ENCODE assay signal across 21 cellular contexts in the genomic region with DNA sequence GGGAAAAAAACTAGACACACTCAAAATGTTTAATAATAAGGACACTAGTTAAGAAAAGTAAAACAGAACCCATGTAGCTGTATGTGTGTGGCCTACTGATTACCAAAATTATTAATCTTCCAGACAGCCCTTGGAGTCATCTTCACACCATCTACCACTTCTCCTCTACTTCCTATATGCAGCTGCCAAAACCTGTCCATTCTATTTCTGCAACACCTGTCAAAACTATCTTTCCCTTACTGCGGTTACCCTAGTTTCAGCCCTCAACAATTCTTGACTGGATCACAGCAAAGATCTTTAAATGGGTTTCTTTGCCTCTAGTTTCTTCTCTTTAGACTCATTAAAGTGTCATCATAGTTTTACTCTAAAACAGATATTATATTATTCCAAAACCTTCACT.
A peak's percentile ranks its signal among the peaks of the same experiment; 100 is the strongest.
DNase-seq lines count a peak whose midpoint lies in the region; ATAC-seq and TF ChIP-seq lines count a peak whose summit lies in the region.
"Had no signal": no experiment of that assay in that cellular context is flagged by ENCODE, and none has a peak within 500 bp of the region (broad histone marks: within the 10 kb centered on the region; RNA-seq: fewer than 3 reads in every experiment).

No MANE protein-coding gene starts in this region.

- peaks cover 3% of the 10 kb centered on the region for H3K36me3 Mint-ChIP-seq in activated CD8-positive, alpha-beta T cell treated with anti-CD3 and anti-CD28 coated beads for 36 hours (ENCODE audit: low read depth)
- H3K36me3 Mint-ChIP-seq in activated CD8-positive, alpha-beta T cell treated with anti-CD3 and anti-CD28 coated beads, Interleukin-2, amount 10 ng/mL, durations not matched to agents 7 days and 5 days (ENCODE audit: low read depth): peaks cover 10% of the 10 kb centered on the region
- H3K36me3 Mint-ChIP-seq in central memory CD8-positive, alpha-beta T cell (ENCODE audit: insufficient read depth): peaks cover 4% of the 10 kb centered on the region
- H3K36me3 Mint-ChIP-seq in activated T-helper 2 cell treated with anti-CD3 and anti-CD28 coated beads, Interferon-gamma antibody, Interleukin-2, Interleukin-4, amounts not matched to agents 10 μg/mL and 5 μg/mL and 100 μg/mL, durations not matched to agents 14 hours and 24 hours and 36 hours (ENCODE audit: low read depth): peaks cover 4% of the 10 kb centered on the region

- no peak overlapping the region for H3K27ac ChIP-seq in KMS-11
- H3K27ac ChIP-seq: BLaER1 treated with 17β-estradiol and CSF1 and Interleukin-3, amounts not matched to agents 10 nM and 100 nM; left lung; transverse colon had no signal

- peaks cover 3% of the 10 kb centered on the region for H3K9me3 Mint-ChIP-seq in activated CD8-positive, alpha-beta T cell treated with anti-CD3 and anti-CD28 coated beads for 36 hours
- H3K9me3 Mint-ChIP-seq in activated CD8-positive, alpha-beta T cell treated with anti-CD3 and anti-CD28 coated beads, Interleukin-2, amount 10 ng/mL, durations not matched to agents 7 days and 5 days (ENCODE audit: insufficient read depth): no peaks in the 10 kb centered on the region
- no peaks in the 10 kb centered on the region for H3K9me3 Mint-ChIP-seq in central memory CD8-positive, alpha-beta T cell
- peaks cover under 1% of the 10 kb centered on the region for H3K9me3 Mint-ChIP-seq in activated T-helper 2 cell treated with anti-CD3 and anti-CD28 coated beads, Interferon-gamma antibody, Interleukin-2, Interleukin-4, amounts not matched to agents 10 μg/mL and 5 μg/mL and 100 μg/mL, durations not matched to agents 14 hours and 24 hours and 36 hours

- H3K4me1 ChIP-seq in KMS-11 (ENCODE audit: low read depth, poor library complexity, severe bottlenecking): peaks cover 40% of the 10 kb centered on the region
- H3K4me1 ChIP-seq: BLaER1 treated with 17β-estradiol and CSF1 and Interleukin-3, amounts not matched to agents 10 nM and 100 nM; left lung; transverse colon had no signal

- H3K9ac ChIP-seq in KMS-11: no peak overlapping the region
- H3K9ac ChIP-seq: BLaER1 treated with 17β-estradiol and CSF1 and Interleukin-3, amounts not matched to agents 10 nM and 100 nM had no signal

- H4K20me1 ChIP-seq in KMS-11 (ENCODE audit: insufficient read depth): no peaks in the 10 kb centered on the region

- no peak overlapping the region for H3K4me3 Mint-ChIP-seq in activated CD8-positive, alpha-beta T cell treated with anti-CD3 and anti-CD28 coated beads for 36 hours
- no peak overlapping the region for H3K4me3 Mint-ChIP-seq in activated CD8-positive, alpha-beta T cell treated with anti-CD3 and anti-CD28 coated beads, Interleukin-2, amount 10 ng/mL, durations not matched to agents 7 days and 5 days
- H3K4me3 Mint-ChIP-seq in central memory CD8-positive, alpha-beta T cell: no peak overlapping the region
- no peak overlapping the region for H3K4me3 Mint-ChIP-seq in activated T-helper 2 cell treated with anti-CD3 and anti-CD28 coated beads, Interferon-gamma antibody, Interleukin-2, Interleukin-4, amounts not matched to agents 10 μg/mL and 5 μg/mL and 100 μg/mL, durations not matched to agents 14 hours and 24 hours and 36 hours (ENCODE audit: low read depth)
- H3K4me3 Mint-ChIP-seq: stimulated activated naive B cell treated with anti-CD40 and anti-IgM and Interleukin-4, amounts not matched to agents 10 μg/mL and 1 μg/mL and 100 μg/mL, for 72 hours had no signal

- CTCF ChIA-PET in activated CD8-positive, alpha-beta T cell treated with anti-CD3 and anti-CD28 coated beads for 36 hours (lab: Charles Lee): no interaction called here
- CTCF ChIA-PET in activated CD8-positive, alpha-beta T cell treated with anti-CD3 and anti-CD28 coated beads, Interleukin-2, amount 10 ng/mL, durations not matched to agents 7 days and 5 days (lab: Charles Lee): interaction anchor here (0.6 kb wide), 1 partner anchor 15 kb away, joined by 3 read pairs; no protein-coding TSS in a partner anchor

- no peak overlapping the region for H3K4me3 ChIP-seq in KMS-11 (IDR thresholded peaks at IDR 0.05; ENCODE audit: insufficient read depth, low read depth, low read length)
- H3K4me3 ChIP-seq: BLaER1 treated with 17β-estradiol and CSF1 and Interleukin-3, amounts not matched to agents 10 nM and 100 nM; left lung; transverse colon had no signal

- no peaks in the 10 kb centered on the region for H3K27me3 Mint-ChIP-seq in activated CD8-positive, alpha-beta T cell treated with anti-CD3 and anti-CD28 coated beads for 36 hours
- H3K27me3 Mint-ChIP-seq in activated CD8-positive, alpha-beta T cell treated with anti-CD3 and anti-CD28 coated beads, Interleukin-2, amount 10 ng/mL, durations not matched to agents 7 days and 5 days (ENCODE audit: low read depth): no peaks in the 10 kb centered on the region
- no peaks in the 10 kb centered on the region for H3K27me3 Mint-ChIP-seq in central memory CD8-positive, alpha-beta T cell
- H3K27me3 Mint-ChIP-seq in activated T-helper 2 cell treated with anti-CD3 and anti-CD28 coated beads, Interferon-gamma antibody, Interleukin-2, Interleukin-4, amounts not matched to agents 10 μg/mL and 5 μg/mL and 100 μg/mL, durations not matched to agents 14 hours and 24 hours and 36 hours (ENCODE audit: low read depth): no peaks in the 10 kb centered on the region

- H3K27ac Mint-ChIP-seq in activated CD8-positive, alpha-beta T cell treated with anti-CD3 and anti-CD28 coated beads for 36 hours: peak overlapping the region; percentile 69
- H3K27ac Mint-ChIP-seq in activated CD8-positive, alpha-beta T cell treated with anti-CD3 and anti-CD28 coated beads, Interleukin-2, amount 10 ng/mL, durations not matched to agents 7 days and 5 days: no peak overlapping the region
- peak overlapping the region; percentile 52 for H3K27ac Mint-ChIP-seq in central memory CD8-positive, alpha-beta T cell (ENCODE audit: low read depth)
- no peak overlapping the region for H3K27ac Mint-ChIP-seq in activated T-helper 2 cell treated with anti-CD3 and anti-CD28 coated beads, Interferon-gamma antibody, Interleukin-2, Interleukin-4, amounts not matched to agents 10 μg/mL and 5 μg/mL and 100 μg/mL, durations not matched to agents 14 hours and 24 hours and 36 hours
- H3K27ac Mint-ChIP-seq: stimulated activated naive B cell treated with anti-CD40 and anti-IgM and Interleukin-4, amounts not matched to agents 10 μg/mL and 1 μg/mL and 100 μg/mL, for 72 hours had no signal

- H3K4me2 ChIP-seq in KMS-11: peak overlapping the region; percentile 48
- H3K4me2 ChIP-seq: BLaER1 treated with 17β-estradiol and CSF1 and Interleukin-3, amounts not matched to agents 10 nM and 100 nM had no signal

- peaks cover 32% of the 10 kb centered on the region for H3K4me1 Mint-ChIP-seq in activated CD8-positive, alpha-beta T cell treated with anti-CD3 and anti-CD28 coated beads for 36 hours (ENCODE audit: low read depth)
- H3K4me1 Mint-ChIP-seq in activated CD8-positive, alpha-beta T cell treated with anti-CD3 and anti-CD28 coated beads, Interleukin-2, amount 10 ng/mL, durations not matched to agents 7 days and 5 days (ENCODE audit: low read depth): peaks cover 27% of the 10 kb centered on the region
- H3K4me1 Mint-ChIP-seq in central memory CD8-positive, alpha-beta T cell: peaks cover 22% of the 10 kb centered on the region
- peaks cover 17% of the 10 kb centered on the region for H3K4me1 Mint-ChIP-seq in activated T-helper 2 cell treated with anti-CD3 and anti-CD28 coated beads, Interferon-gamma antibody, Interleukin-2, Interleukin-4, amounts not matched to agents 10 μg/mL and 5 μg/mL and 100 μg/mL, durations not matched to agents 14 hours and 24 hours and 36 hours (ENCODE audit: low read depth)

- intact Hi-C loops in activated CD8-positive, alpha-beta T cell treated with anti-CD3 and anti-CD28 coated beads for 36 hours (cut with micrococcal nuclease): loop anchor here (10.0 kb wide), 1 partner anchor 128 kb away; the partner anchor contains the start of gene CASK
- intact Hi-C loops in activated T-helper 2 cell treated with anti-CD3 and anti-CD28 coated beads, Interferon-gamma antibody, Interleukin-2, Interleukin-4, amounts not matched to agents 10 μg/mL and 5 μg/mL and 100 μg/mL, durations not matched to agents 14 hours and 24 hours and 36 hours (cut with micrococcal nuclease): loop anchor here (5.0 to 10.0 kb wide), 4 partner anchors 126 to 1761 kb away; partner anchors contain the start of gene CASK

- no peaks in the 10 kb centered on the region for H3K36me3 ChIP-seq in KMS-11 (ENCODE audit: insufficient read depth)
- H3K36me3 ChIP-seq: left lung, transverse colon had no signal

- H3K79me2 ChIP-seq in KMS-11 (ENCODE audit: insufficient read depth, low read depth): no peaks in the 10 kb centered on the region

- no peak overlapping the region for H2AFZ ChIP-seq in KMS-11 (ENCODE audit: low read depth)

- no peaks in the 10 kb centered on the region for H3K27me3 ChIP-seq in KMS-11 (ENCODE audit: insufficient read depth, low read depth)
- H3K27me3 ChIP-seq: transverse colon had no signal

- POLR2A ChIA-PET in activated CD8-positive, alpha-beta T cell treated with anti-CD3 and anti-CD28 coated beads for 36 hours (lab: Charles Lee): interaction anchor here (0.6 kb wide), 1 partner anchor 883 kb away, joined by 3 read pairs; no protein-coding TSS in a partner anchor
- POLR2A ChIA-PET in activated CD8-positive, alpha-beta T cell treated with anti-CD3 and anti-CD28 coated beads, Interleukin-2, amount 10 ng/mL, durations not matched to agents 7 days and 5 days (lab: Charles Lee): no interaction called here

- TF ChIP-seq CTCF in activated CD8-positive, alpha-beta T cell treated with anti-CD3 and anti-CD28 coated beads for 36 hours (IDR thresholded peaks at IDR 0.05): no peak
- TF ChIP-seq CTCF in KMS-11 (conservative IDR thresholded peaks at IDR 0.05; ENCODE audit: low read depth, low read length): no peak

- DNase-seq in activated CD8-positive, alpha-beta T cell treated with anti-CD3 and anti-CD28 coated beads for 36 hours: no peak
- no peak for DNase-seq in activated CD8-positive, alpha-beta T cell treated with anti-CD3 and anti-CD28 coated beads, Interleukin-2, amount 10 ng/mL, durations not matched to agents 7 days and 5 days
- DNase-seq in central memory CD8-positive, alpha-beta T cell (ENCODE audit: low spot score in 2 of 2): no peak
- DNase-seq in mucosa of gallbladder (ENCODE audit: low spot score) (no peak), germinal center (ENCODE audit: low spot score) (no peak)
- no peak for DNase-seq in activated T-helper 2 cell treated with anti-CD3 and anti-CD28 coated beads, Interferon-gamma antibody, Interleukin-2, Interleukin-4, amounts not matched to agents 10 μg/mL and 5 μg/mL and 100 μg/mL, durations not matched to agents 14 hours and 24 hours and 36 hours (ENCODE audit: low spot score)
- DNase-seq: aorta; effector CD8-positive, alpha-beta T cell; head of caudate nucleus; left lung; NCI-H1436 treated with DMSO at 0.1 percent for 48 hours; NCI-H82; right cardiac atrium; stimulated activated CD4-positive, alpha-beta T cell treated with anti-CD3 and anti-CD28 coated beads, Interleukin-15, amount 100 ng/mL, for 24 hours; stimulated activated naive B cell treated with anti-CD40 and anti-IgM and Interleukin-4, amounts not matched to agents 10 μg/mL and 1 μg/mL and 100 μg/mL, for 72 hours; transverse colon had no signal

- ATAC-seq in activated CD8-positive, alpha-beta T cell treated with anti-CD3 and anti-CD28 coated beads for 36 hours: no peak
- no peak for ATAC-seq in activated CD8-positive, alpha-beta T cell treated with anti-CD3 and anti-CD28 coated beads, Interleukin-2, amount 10 ng/mL, durations not matched to agents 7 days and 5 days
- peak; percentile 30 for ATAC-seq in GM19468 (IDR thresholded peaks at IDR 0.05; ENCODE audit: extremely low read depth, unreplicated experiment)
- no peak for ATAC-seq in central memory CD8-positive, alpha-beta T cell (replicated peaks; ENCODE audit: extremely low read depth, poor library complexity, severe bottlenecking)
- ATAC-seq: HCT116, HepG2, left lung, right cardiac atrium had no signal

Comparison
In these comparisons a context has a peak if more than half of its experiments do, and no peak if none do; other contexts are left out.
1. H3K27ac Mint-ChIP-seq: peak in activated CD8-positive, alpha-beta T cell treated with anti-CD3 and anti-CD28 coated beads for 36 hours (single experiment) and central memory CD8-positive, alpha-beta T cell (single experiment); none in activated CD8-positive, alpha-beta T cell treated with anti-CD3 and anti-CD28 coated beads, Interleukin-2, amount 10 ng/mL, durations not matched to agents 7 days and 5 days (single experiment) and activated T-helper 2 cell treated with anti-CD3 and anti-CD28 coated beads, Interferon-gamma antibody, Interleukin-2, Interleukin-4, amounts not matched to agents 10 μg/mL and 5 μg/mL and 100 μg/mL, durations not matched to agents 14 hours and 24 hours and 36 hours (single experiment).